Comparison of ENCODE assay signal across 8 cellular contexts in genomic region chr10:91796332-91797076, GRCh38. TPM values are rescaled to one million over a fixed set of nuclear protein-coding genes. Genes with fewer than 3 reads are reported as not detected.
DNase-seq lines count a peak whose midpoint lies in the region; ATAC-seq and TF ChIP-seq lines count a peak whose summit lies in the region.

No MANE protein-coding gene starts in this region.

- peak overlapping the region; percentile 87 for H2AFZ ChIP-seq in DND-41 (ENCODE audit: low read depth, low read length)
- peak overlapping the region; percentile 99; the same call in 1 of the 2 replicates for H2AFZ ChIP-seq in GM23248

- H3K4me3 ChIP-seq in DND-41 (ENCODE audit: low read depth in 1 of 2, low read length in 2 of 2): peak overlapping the region; percentile 48 to 94; a peak in 3 of 4 replicates
- H3K4me3 ChIP-seq in GM23248: 0 out of 2 replicates have a peak overlapping the region, but pooled peaks have one; percentile 87

- WGBS in GM23248 (ENCODE audit: low coverage in 1 of 2, low lambda C conversion rate in 2 of 2, missing lambda C conversion rate in 2 of 2), 2 experiments: 84 to 90% methylated on average over 8 to 11 of the region's 11 CpGs

- no peak for TF ChIP-seq CTCF in DND-41 (IDR thresholded peaks at IDR 0.05; ENCODE audit: borderline replicate concordance, extremely low read depth, low read length, poor library complexity, severe bottlenecking)
- no peak for TF ChIP-seq CTCF in foreskin keratinocyte (conservative IDR thresholded peaks at IDR 0.05)
- TF ChIP-seq CTCF in osteocyte (IDR thresholded peaks at IDR 0.05): no peak
- no peak for TF ChIP-seq CTCF in type B pancreatic cell (conservative IDR thresholded peaks at IDR 0.05)

- H3K4me1 Mint-ChIP-seq in activated T-cell treated with anti-CD3 and anti-CD28 coated beads, Interleukin-2, amount 50 U/mL, for 4 hours (ENCODE audit: low read depth): peaks cover 50% of the 10 kb centered on the region
- H3K4me1 Mint-ChIP-seq in osteocyte (ENCODE audit: unreplicated experiment): peaks cover 35% of the 10 kb centered on the region
- peaks cover 32% of the 10 kb centered on the region for H3K4me1 Mint-ChIP-seq in type B pancreatic cell (ENCODE audit: unreplicated experiment)

- peak overlapping the region; percentile 77 for H3K4me3 Mint-ChIP-seq in activated T-cell treated with anti-CD3 and anti-CD28 coated beads, Interleukin-2, amount 50 U/mL, for 4 hours
- H3K4me3 Mint-ChIP-seq in osteocyte (ENCODE audit: unreplicated experiment): peak overlapping the region; percentile 95
- H3K4me3 Mint-ChIP-seq in type B pancreatic cell: peak overlapping the region; percentile 87

- no peaks in the 10 kb centered on the region for H3K27me3 Mint-ChIP-seq in activated T-cell treated with anti-CD3 and anti-CD28 coated beads, Interleukin-2, amount 50 U/mL, for 4 hours (ENCODE audit: low read depth)
- H3K27me3 Mint-ChIP-seq in osteocyte (ENCODE audit: unreplicated experiment): no peaks in the 10 kb centered on the region
- no peaks in the 10 kb centered on the region for H3K27me3 Mint-ChIP-seq in type B pancreatic cell

- H3K9me3 ChIP-seq in DND-41 (ENCODE audit: insufficient read depth, low read length, severe bottlenecking): no peaks in the 10 kb centered on the region
- no peaks in the 10 kb centered on the region for H3K9me3 ChIP-seq in GM23248 (ENCODE audit: low read depth)

- DNase-seq in DND-41 (peak; percentile 57), GM23248 (no peak), NCI-H526 treated with DMSO at 0.1 percent for 48 hours (lab: John Stamatoyannopoulos, UW) (peak; percentile 10), foreskin keratinocyte (peak in 1 of 2 donors; percentile 28), osteocyte (ENCODE audit: extremely low spot score, unreplicated experiment) (no peak), type B pancreatic cell (ENCODE audit: extremely low spot score, unreplicated experiment) (no peak), NCI-H2196 (lab: John Stamatoyannopoulos, UW; ENCODE audit: unreplicated experiment) (no peak)
- peak; percentile 39 for DNase-seq in activated T-cell treated with anti-CD3 and anti-CD28 coated beads, Interleukin-2, amount 50 U/mL, for 4 hours

- in situ Hi-C loops in GM23248 (cut with MboI): no loop called here

- no peaks in the 10 kb centered on the region; the same call in 1 of the 2 replicates for H3K36me3 ChIP-seq in DND-41 (ENCODE audit: insufficient read depth, low read length)
- no peaks in the 10 kb centered on the region for H3K36me3 ChIP-seq in GM23248 (ENCODE audit: low read depth)

- H3K9ac ChIP-seq in DND-41 (ENCODE audit: low read depth, low read length) (peak overlapping the region; percentile 74), GM23248 (no peak overlapping the region)

- H3K4me1 ChIP-seq in DND-41 (ENCODE audit: insufficient read depth, low read length) (peaks cover 40% of the 10 kb centered on the region), GM23248 (ENCODE audit: insufficient read depth) (peaks cover 23% of the 10 kb centered on the region), foreskin keratinocyte (peaks cover 24% of the 10 kb centered on the region)

- H3K9me3 Mint-ChIP-seq in activated T-cell treated with anti-CD3 and anti-CD28 coated beads, Interleukin-2, amount 50 U/mL, for 4 hours: no peaks in the 10 kb centered on the region
- H3K9me3 Mint-ChIP-seq in osteocyte (ENCODE audit: unreplicated experiment): no peaks in the 10 kb centered on the region
- H3K9me3 Mint-ChIP-seq in type B pancreatic cell: no peaks in the 10 kb centered on the region

- peak overlapping the region; percentile 97 for H3K27ac Mint-ChIP-seq in osteocyte (ENCODE audit: unreplicated experiment)
- peak overlapping the region; percentile 91 for H3K27ac Mint-ChIP-seq in type B pancreatic cell

- H3K27ac ChIP-seq in DND-41 (ENCODE audit: low read length): peak overlapping the region; percentile 91
- no peak overlapping the region for H3K27ac ChIP-seq in GM23248
- no peak overlapping the region for H3K27ac ChIP-seq in foreskin keratinocyte

- H3K9me2 ChIP-seq in GM23248 (ENCODE audit: insufficient read depth): no peaks in the 10 kb centered on the region

- H3F3A ChIP-seq in GM23248 (ENCODE audit: insufficient read depth): no peaks in the 10 kb centered on the region

- H3K36me3 Mint-ChIP-seq in activated T-cell treated with anti-CD3 and anti-CD28 coated beads, Interleukin-2, amount 50 U/mL, for 4 hours (ENCODE audit: insufficient read depth): peaks cover 8% of the 10 kb centered on the region
- H3K36me3 Mint-ChIP-seq in osteocyte (ENCODE audit: unreplicated experiment): peaks cover 8% of the 10 kb centered on the region
- H3K36me3 Mint-ChIP-seq in type B pancreatic cell: peaks cover 9% of the 10 kb centered on the region

- ATAC-seq in DND-41 (ENCODE audit: insufficient read depth, low read depth): peak; percentile 41
- ATAC-seq in activated T-cell treated with anti-CD3 and anti-CD28 coated beads, Interleukin-2, amount 50 U/mL, for 4 hours: peak; percentile 64 to 65
- ATAC-seq in foreskin keratinocyte: peak; percentile 43

- H3K79me2 ChIP-seq in DND-41 (ENCODE audit: insufficient read depth, low read length) (peaks cover 47% of the 10 kb centered on the region), GM23248 (ENCODE audit: insufficient read depth) (peaks cover 42% of the 10 kb centered on the region)

- H4K20me1 ChIP-seq in DND-41 (ENCODE audit: insufficient read depth, low read length): peaks cover 5% of the 10 kb centered on the region; the same call in 1 of the 2 replicates
- H4K20me1 ChIP-seq in GM23248 (ENCODE audit: insufficient read depth): no peaks in the 10 kb centered on the region; the same call in 1 of the 2 replicates

- H3K4me2 ChIP-seq in DND-41 (ENCODE audit: insufficient read depth, low read length) (peak overlapping the region; percentile 81), GM23248 (ENCODE audit: unreplicated experiment) (no peak overlapping the region)

- H3K27me3 ChIP-seq in DND-41 (ENCODE audit: insufficient read depth, low read length, poor library complexity): no peaks in the 10 kb centered on the region
- H3K27me3 ChIP-seq in GM23248 (replicated peaks; ENCODE audit: insufficient read depth): no peaks in the 10 kb centered on the region
- H3K27me3 ChIP-seq in foreskin keratinocyte: no peaks in the 10 kb centered on the region

RNA-seq across cellular contexts. Expression of gene TNKS2, which starts 1.7 kb away (rescaled TPM):
- 29.3 and 31.5 TPM in 2 replicates for total RNA-seq in GM23248 (2014; rRNA removed; shearing (Covaris generic))
- 13.9 and 14.4 TPM in 2 replicates for polyA plus RNA-seq in GM23248 (2016; fragmentation: Nextera tagmentation; extraction: Ambion mirVana)
- 10 to 100 TPM; 30.0 to 30.2 (median 30.1) TPM for total RNA-seq in activated T-cell treated with anti-CD3 and anti-CD28 coated beads, Interleukin-2, amount 50 U/mL, for 4 hours
- 30.8 and 31.9 TPM in 2 replicates for total RNA-seq in foreskin keratinocyte
- 5.7 and 6.8 TPM in 2 replicates for polyA plus RNA-seq in foreskin keratinocyte
- total RNA-seq in osteocyte: 63.5 and 64.9 TPM in 2 replicates
- total RNA-seq in type B pancreatic cell (ENCODE audit: low replicate concordance): 47.3 and 50.8 TPM in 2 replicates

Comparison
In these comparisons a context has a peak if more than half of its experiments do, and no peak if none do; other contexts are left out.
1. DNase-seq: peak in DND-41 (single experiment), NCI-H526 treated with DMSO at 0.1 percent for 48 hours (single experiment) and activated T-cell treated with anti-CD3 and anti-CD28 coated beads, Interleukin-2, amount 50 U/mL, for 4 hours (single experiment); none in GM23248 (single experiment), osteocyte (single experiment), type B pancreatic cell (single experiment) and NCI-H2196 (single experiment).
2. Peak in every context shown above with its lines, with median percentiles within 50 percentile points of each other: ATAC-seq and H3K4me3 Mint-ChIP-seq.